Comparison of ENCODE assay signal across 9 cellular contexts in the genomic region with DNA sequence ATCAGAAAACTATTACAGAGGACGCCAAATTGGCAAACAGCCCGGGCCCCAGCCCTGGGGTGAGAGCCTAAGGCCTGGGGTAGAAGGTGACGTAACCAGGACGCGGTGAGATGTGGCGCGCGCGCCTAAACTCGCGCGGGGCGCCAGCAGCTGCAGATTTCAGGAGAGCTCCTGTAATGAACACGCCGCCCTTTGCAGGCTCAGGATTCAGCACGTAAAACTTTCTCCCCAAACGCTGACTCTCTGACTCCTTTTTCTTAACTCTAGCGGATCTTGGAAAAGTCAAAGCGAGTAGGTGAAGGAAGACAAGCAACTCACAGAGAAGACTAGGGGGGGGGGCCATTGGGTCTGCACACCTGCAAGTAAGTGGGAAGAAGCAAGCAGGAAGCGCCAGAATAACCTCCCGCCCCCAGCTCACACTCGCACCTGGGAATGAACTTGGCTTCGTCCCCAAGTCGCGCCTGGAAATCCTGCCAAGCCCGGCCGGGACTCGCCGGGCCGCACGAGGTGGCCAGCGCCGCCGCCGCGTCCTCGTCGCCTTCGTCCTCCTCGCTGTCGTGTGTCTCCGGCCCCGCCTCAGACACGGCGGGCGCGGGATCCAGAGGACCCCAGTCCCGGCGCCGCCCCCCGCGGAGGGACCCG. TPM values are rescaled to one million over a fixed set of nuclear protein-coding genes. Genes with fewer than 3 reads are reported as not detected.
DNase-seq lines count a peak whose midpoint lies in the region; ATAC-seq, FAIRE-seq and TF ChIP-seq lines count a peak whose summit lies in the region.
"Had no signal": no experiment of that assay in that cellular context is flagged by ENCODE, and none has a peak within 500 bp of the region (broad histone marks: within the 10 kb centered on the region; RNA-seq: fewer than 3 reads in every experiment).

No MANE protein-coding gene starts in this region.

- no peak overlapping the region for H2BK15ac ChIP-seq in mesendoderm (replicated peaks; ENCODE audit: low read depth)

- H3K56ac ChIP-seq in mesendoderm (ENCODE audit: low read length) = peak overlapping the region; percentile 69

- TF ChIP-seq POLR2A in GM12892 (IDR thresholded peaks at IDR 0.05; ENCODE audit: low read depth, low read length) = no peak

- H3K36me3 ChIP-seq in mammary epithelial cell (ENCODE audit: insufficient read depth, low read length) = no peaks in the 10 kb centered on the region
- H3K36me3 ChIP-seq in mesendoderm (ENCODE audit: control insufficient read depth, insufficient read depth, low read length) = no peaks in the 10 kb centered on the region

- no peak overlapping the region for H2BK5ac ChIP-seq in mesendoderm (ENCODE audit: low read length)

- no peaks in the 10 kb centered on the region for H3K79me1 ChIP-seq in mesendoderm (ENCODE audit: low read length)

- intact Hi-C loops in mammary epithelial cell (cut with micrococcal nuclease) = loop anchor here (5.0 kb wide), 1 partner anchor 90 kb away; no protein-coding TSS in a partner anchor

- in situ Hi-C loops in ACHN (cut with HindIII; ENCODE audit: low pct_ligation_motif_present, low pct_unique_long_range_greater_than_20kb, low sequenced_read_pairs) = no loop called here
- in situ Hi-C loops in mammary epithelial cell (cut with MboI; ENCODE audit: low sequenced_read_pairs in 2 of 2) = no loop called here

- TF ChIP-seq CTCF in mammary epithelial cell (conservative IDR thresholded peaks at IDR 0.05 in 1 of 2, IDR thresholded peaks at IDR 0.05 in 1 of 2; ENCODE audit: extremely low read depth in 1 of 2, insufficient read depth in 1 of 2, low read depth in 1 of 2, low read length in 2 of 2) = no peak

- H3K27ac ChIP-seq in mammary epithelial cell (ENCODE audit: insufficient read depth, low read depth, low read length) = peak overlapping the region; percentile 36
- H3K27ac ChIP-seq in mesendoderm (ENCODE audit: low read depth, low read length) = no peak overlapping the region

- H3K9me3 ChIP-seq in mammary epithelial cell (replicated peaks; ENCODE audit: insufficient read depth, low read length) = no peaks in the 10 kb centered on the region

- WGBS in mammary epithelial cell (ENCODE audit: low coverage, missing lambda C conversion rate) = 3% methylated on average over 28 of the region's 53 CpGs
- no CpG with 5 or more reads among the region's 53 CpGs for WGBS in mesendoderm (ENCODE audit: extremely low coverage, insufficient coverage, low lambda C conversion rate)

- H4K5ac ChIP-seq in mesendoderm (ENCODE audit: low read length) = no peak overlapping the region

- H3K4ac ChIP-seq in mesendoderm (ENCODE audit: low read depth, low read length) = no peak overlapping the region

- no peak overlapping the region for H2BK120ac ChIP-seq in mesendoderm (ENCODE audit: low read depth, low read length)

- peak overlapping the region; percentile 54 for H3K18ac ChIP-seq in mesendoderm (ENCODE audit: low read length)

- H3K9ac ChIP-seq in mammary epithelial cell (ENCODE audit: insufficient read depth, low read length) (peak overlapping the region; percentile 70), mesendoderm (ENCODE audit: low read length) (peak overlapping the region; percentile 40)

- peak overlapping the region; percentile 39 for H3K23ac ChIP-seq in mesendoderm (ENCODE audit: low read length)

- H3K4me1 ChIP-seq in mammary epithelial cell (ENCODE audit: insufficient read depth, low read length) = peaks cover 32% of the 10 kb centered on the region
- no peaks in the 10 kb centered on the region for H3K4me1 ChIP-seq in mesendoderm (ENCODE audit: control insufficient read depth, low read depth, low read length)

- H3K79me2 ChIP-seq in mammary epithelial cell (ENCODE audit: insufficient read depth, low read length) (peaks cover 21% of the 10 kb centered on the region), mesendoderm (ENCODE audit: control insufficient read depth, insufficient read depth, low read length) (no peaks in the 10 kb centered on the region)

- dilution Hi-C loops in mammary epithelial cell (cut with HindIII; ENCODE audit: low sequenced_read_pairs) = no loop called here

- no TSS peak for BruUV-seq in mammary epithelial cell (replicated peaks; lab: Mats Ljungman, UMichigan)

- CTCF ChIA-PET in mammary epithelial cell (lab: Charles Lee; ENCODE audit: low non-redundant PET) = interaction anchor here (0.6 to 0.7 kb wide), 3 partner anchors 169 to 231 kb away, joined by 4 to 6 read pairs (median 4); no protein-coding TSS in a partner anchor

- peak overlapping the region; percentile 94 for H2AFZ ChIP-seq in mammary epithelial cell (ENCODE audit: low read depth, low read length)

- H4K20me1 ChIP-seq in mammary epithelial cell (ENCODE audit: insufficient read depth, low read length) = no peaks in the 10 kb centered on the region

- H2AK5ac ChIP-seq in mesendoderm (ENCODE audit: low read length) = no peak overlapping the region

- no peaks in the 10 kb centered on the region for H3K27me3 ChIP-seq in mammary epithelial cell (ENCODE audit: insufficient read depth, low read length)
- H3K27me3 ChIP-seq in mesendoderm (ENCODE audit: insufficient read depth, low read length, poor library complexity) = peaks cover 2% of the 10 kb centered on the region

- peak overlapping the region; percentile 96 for H3K4me2 ChIP-seq in mammary epithelial cell (ENCODE audit: insufficient read depth, low read depth, low read length)
- peak overlapping the region; percentile 80 for H3K4me2 ChIP-seq in mesendoderm (ENCODE audit: low read length)

- peak overlapping the region; percentile 64 to 74 (median 69) for H3K4me3 ChIP-seq in mammary epithelial cell (replicated peaks in 1 of 3; ENCODE audit: insufficient read depth in 1 of 3, low read depth in 2 of 3, low read length in 3 of 3)
- no peak overlapping the region for H3K4me3 ChIP-seq in mesendoderm (ENCODE audit: low read length)

- DNase-seq in ACHN (peak; percentile 71), LoVo (ENCODE audit: low spot score) (peak; percentile 10), mammary epithelial cell (peak; percentile 67), mesendoderm (peak; percentile 68), GM12892 (ENCODE audit: insufficient read length) (no peak), activated gamma-delta T cell (lab: John Stamatoyannopoulos, UW) (no peak), epidermal melanocyte (ENCODE audit: insufficient read length, low spot score) (no peak)

- ATAC-seq in GM21786 (IDR thresholded peaks at IDR 0.05; ENCODE audit: unreplicated experiment) = no peak

- no peak for FAIRE-seq in GM12892 (lab: Jason Lieb, UNC)

- no peak overlapping the region for H4K8ac ChIP-seq in mesendoderm (ENCODE audit: low read depth, low read length)

RNA-seq across cellular contexts. Expression of gene RASEF, which starts 0.8 kb away (rescaled TPM):
- 1 to 10 TPM; 1.5 to 3.3 TPM for total RNA-seq in mammary epithelial cell
- 1.1 TPM for polyA plus RNA-seq in mammary epithelial cell
- 0.93 TPM for polyA minus RNA-seq in mammary epithelial cell
- 2.2 TPM for polyA plus RNA-seq in mesendoderm (2013, experiment 1 of 2)
- 2.4 TPM for polyA plus RNA-seq in mesendoderm (2013, experiment 2 of 2)
- not detected for polyA plus RNA-seq in GM12892 (2012; ENCODE audit: missing spikeins)
- total RNA-seq: T-helper 1 cell treated with Interleukin-12 subunit alpha and Interleukin-12 subunit beta and Interleukin-4 antibody, amounts not matched to agents 30 ng/mL and 1 ng/mL, for 36 hours had no signal

Comparison
In these comparisons a context has a peak if more than half of its experiments do, and no peak if none do; other contexts are left out.
1. DNase-seq: peak in ACHN (single experiment), LoVo (single experiment), mammary epithelial cell (single experiment) and mesendoderm (single experiment); none in GM12892 (single experiment), activated gamma-delta T cell (single experiment) and epidermal melanocyte (single experiment).